In genomic region chr17:14294876-14295275, GRCh38 we compare ENCODE assay signal across 22 cellular contexts. TPM values are rescaled to one million over a fixed set of nuclear protein-coding genes. Genes with fewer than 3 reads are reported as not detected.
"Had no signal": no experiment of that assay in that cellular context is flagged by ENCODE, and none has a peak within 500 bp of the region (broad histone marks: within the 10 kb centered on the region; RNA-seq: fewer than 3 reads in every experiment).

No MANE protein-coding gene starts in this region.

- H3K4me3 ChIP-seq: cardiac muscle cell, esophagus squamous epithelium, prostate gland, skin epidermis, suprapubic skin had no signal

- ATAC-seq: activated CD8-positive, alpha-beta T cell treated with anti-CD3 and anti-CD28 coated beads, Interleukin-2, amount 10 ng/mL, durations not matched to agents 7 days and 5 days; left colon; right cardiac atrium; stimulated activated naive CD8-positive, alpha-beta T cell treated with anti-CD3 and anti-CD28 coated beads, Interleukin-15, amount 100 ng/mL, for 72 hours; WTC11 had no signal

- H3K9me3 Mint-ChIP-seq: activated naive CD4-positive, alpha-beta T cell treated with anti-CD3 and anti-CD28 coated beads, Interleukin-2, amount 10 ng/mL, durations not matched to agents 7 days and 5 days; activated T-cell treated with anti-CD3 and anti-CD28 coated beads, Interleukin-2, amount 50 U/mL, for 24 hours; stimulated activated naive CD8-positive, alpha-beta T cell treated with anti-CD3 and anti-CD28 coated beads, Interleukin-15, amount 100 ng/mL, for 72 hours; T-helper 2 cell treated with Interferon-gamma antibody and Interleukin-4, amounts not matched to agents 5 μg/mL and 100 μg/mL, for 36 hours had no signal

- H3K9me3 ChIP-seq: esophagus squamous epithelium, prostate gland, suprapubic skin had no signal

- H3K27ac Mint-ChIP-seq: activated CD8-positive, alpha-beta T cell treated with anti-CD3 and anti-CD28 coated beads, Interleukin-2, amount 10 ng/mL, durations not matched to agents 7 days and 5 days; activated naive CD4-positive, alpha-beta T cell treated with anti-CD3 and anti-CD28 coated beads, Interleukin-2, amount 10 ng/mL, durations not matched to agents 7 days and 5 days; activated T-cell treated with anti-CD3 and anti-CD28 coated beads, Interleukin-2, amount 50 U/mL, for 24 hours; stimulated activated naive CD8-positive, alpha-beta T cell treated with anti-CD3 and anti-CD28 coated beads, Interleukin-15, amount 100 ng/mL, for 72 hours; T-helper 2 cell treated with Interferon-gamma antibody and Interleukin-4, amounts not matched to agents 5 μg/mL and 100 μg/mL, for 36 hours; WTC11 had no signal

- DNase-seq: activated CD4-positive, alpha-beta T cell treated with anti-CD3 and anti-CD28 coated beads for 48 hours; activated CD8-positive, alpha-beta T cell treated with anti-CD3 and anti-CD28 coated beads, Interleukin-2, amount 10 ng/mL, durations not matched to agents 7 days and 5 days; activated naive CD4-positive, alpha-beta T cell treated with anti-CD3 and anti-CD28 coated beads, Interleukin-2, amount 10 ng/mL, durations not matched to agents 7 days and 5 days; activated T-cell treated with anti-CD3 and anti-CD28 coated beads, Interleukin-2, amount 50 U/mL, for 24 hours; dermis blood vessel endothelial cell; effector memory CD4-positive, alpha-beta T cell; esophagus squamous epithelium; hippocampal formation; left colon; midbrain; right cardiac atrium; stimulated activated naive CD8-positive, alpha-beta T cell treated with anti-CD3 and anti-CD28 coated beads, Interleukin-15, amount 100 ng/mL, for 72 hours had no signal

- H3K27ac ChIP-seq: cardiac muscle cell, esophagus squamous epithelium, prostate gland, skin epidermis, suprapubic skin had no signal

- H3K4me1 ChIP-seq: prostate gland had no signal

- H3K36me3 Mint-ChIP-seq: activated naive CD4-positive, alpha-beta T cell treated with anti-CD3 and anti-CD28 coated beads, Interleukin-2, amount 10 ng/mL, durations not matched to agents 7 days and 5 days had no signal

- H3K36me3 ChIP-seq: cardiac muscle cell, esophagus squamous epithelium, prostate gland, suprapubic skin had no signal

- H3K4me3 Mint-ChIP-seq: activated CD8-positive, alpha-beta T cell treated with anti-CD3 and anti-CD28 coated beads, Interleukin-2, amount 10 ng/mL, durations not matched to agents 7 days and 5 days; activated naive CD4-positive, alpha-beta T cell treated with anti-CD3 and anti-CD28 coated beads, Interleukin-2, amount 10 ng/mL, durations not matched to agents 7 days and 5 days; activated T-cell treated with anti-CD3 and anti-CD28 coated beads, Interleukin-2, amount 50 U/mL, for 24 hours; T-helper 2 cell treated with Interferon-gamma antibody and Interleukin-4, amounts not matched to agents 5 μg/mL and 100 μg/mL, for 36 hours; WTC11 had no signal

RNA-seq across cellular contexts. Expression of gene CDRT15, which starts 58.2 kb away (rescaled TPM):
- total RNA-seq: activated CD8-positive, alpha-beta T cell treated with anti-CD3 and anti-CD28 coated beads, Interleukin-2, amount 10 ng/mL, durations not matched to agents 7 days and 5 days; cardiac muscle cell; chondrocyte; dermis blood vessel endothelial cell; esophagus squamous epithelium; left colon; lung microvascular endothelial cell; omental fat pad; prostate gland; right cardiac atrium; suprapubic skin; WTC11 had no signal
- polyA plus RNA-seq: neural cell, right cardiac atrium had no signal
